In the genomic region with DNA sequence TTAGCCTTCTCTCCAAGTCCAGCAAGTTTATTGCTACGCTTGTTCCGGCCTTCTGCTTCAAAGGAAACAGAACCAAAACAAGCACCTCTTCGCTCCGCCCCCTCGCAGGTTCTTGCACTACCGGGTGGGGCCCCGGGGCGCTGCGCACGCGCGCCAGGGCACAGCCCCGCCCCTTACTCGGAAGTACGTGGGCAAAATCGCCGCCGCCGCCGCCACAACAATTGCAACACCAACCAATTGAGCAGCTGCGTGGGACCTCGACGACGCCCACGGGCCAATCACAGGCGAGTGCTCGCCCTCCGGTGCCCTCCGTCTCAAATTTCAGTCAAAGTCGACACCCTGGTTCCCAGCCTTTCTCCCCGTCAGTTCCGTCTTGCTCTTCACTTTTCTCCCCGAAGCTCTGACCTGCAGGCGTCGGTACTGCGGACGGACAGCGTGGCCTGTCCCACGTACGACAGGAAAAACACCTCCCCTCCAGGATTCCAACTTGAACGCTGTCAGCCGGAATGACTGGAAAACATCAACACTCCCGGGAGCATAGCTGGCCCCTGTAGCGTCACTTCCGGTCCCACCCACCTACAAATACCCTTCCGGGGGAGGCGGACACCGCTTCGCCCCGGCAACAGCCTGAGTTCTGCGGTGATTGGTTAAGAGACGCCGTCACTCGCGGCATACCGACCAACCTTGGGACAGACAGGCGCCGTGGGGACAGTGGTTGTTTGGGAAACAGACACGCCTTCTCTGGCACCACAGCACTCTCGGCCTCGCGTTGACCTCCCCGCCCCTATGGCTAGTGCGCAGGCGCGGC, we compare ENCODE assay signal across 1 cellular context.
TF ChIP-seq lines count a peak whose summit lies in the region.

No MANE protein-coding gene starts in this region.

TF ChIP-seq in K562, 482 proteins besides CTCF, POLR2A, EP300 and RAD21 (continued from another document and continues in another):
- TF ChIP-seq, protein P1, sequence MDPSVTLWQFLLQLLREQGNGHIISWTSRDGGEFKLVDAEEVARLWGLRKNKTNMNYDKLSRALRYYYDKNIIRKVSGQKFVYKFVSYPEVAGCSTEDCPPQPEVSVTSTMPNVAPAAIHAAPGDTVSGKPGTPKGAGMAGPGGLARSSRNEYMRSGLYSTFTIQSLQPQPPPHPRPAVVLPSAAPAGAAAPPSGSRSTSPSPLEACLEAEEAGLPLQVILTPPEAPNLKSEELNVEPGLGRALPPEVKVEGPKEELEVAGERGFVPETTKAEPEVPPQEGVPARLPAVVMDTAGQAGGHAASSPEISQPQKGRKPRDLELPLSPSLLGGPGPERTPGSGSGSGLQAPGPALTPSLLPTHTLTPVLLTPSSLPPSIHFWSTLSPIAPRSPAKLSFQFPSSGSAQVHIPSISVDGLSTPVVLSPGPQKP (CRISPR knock-in tag; IDR thresholded peaks at IDR 0.05) = no peak
- no peak for TF ChIP-seq RCOR1 (IDR thresholded peaks at IDR 0.05; ENCODE audit: borderline replicate concordance in 1 of 2, low read depth in 2 of 2, low read length in 2 of 2)
- TF ChIP-seq, protein P2, sequence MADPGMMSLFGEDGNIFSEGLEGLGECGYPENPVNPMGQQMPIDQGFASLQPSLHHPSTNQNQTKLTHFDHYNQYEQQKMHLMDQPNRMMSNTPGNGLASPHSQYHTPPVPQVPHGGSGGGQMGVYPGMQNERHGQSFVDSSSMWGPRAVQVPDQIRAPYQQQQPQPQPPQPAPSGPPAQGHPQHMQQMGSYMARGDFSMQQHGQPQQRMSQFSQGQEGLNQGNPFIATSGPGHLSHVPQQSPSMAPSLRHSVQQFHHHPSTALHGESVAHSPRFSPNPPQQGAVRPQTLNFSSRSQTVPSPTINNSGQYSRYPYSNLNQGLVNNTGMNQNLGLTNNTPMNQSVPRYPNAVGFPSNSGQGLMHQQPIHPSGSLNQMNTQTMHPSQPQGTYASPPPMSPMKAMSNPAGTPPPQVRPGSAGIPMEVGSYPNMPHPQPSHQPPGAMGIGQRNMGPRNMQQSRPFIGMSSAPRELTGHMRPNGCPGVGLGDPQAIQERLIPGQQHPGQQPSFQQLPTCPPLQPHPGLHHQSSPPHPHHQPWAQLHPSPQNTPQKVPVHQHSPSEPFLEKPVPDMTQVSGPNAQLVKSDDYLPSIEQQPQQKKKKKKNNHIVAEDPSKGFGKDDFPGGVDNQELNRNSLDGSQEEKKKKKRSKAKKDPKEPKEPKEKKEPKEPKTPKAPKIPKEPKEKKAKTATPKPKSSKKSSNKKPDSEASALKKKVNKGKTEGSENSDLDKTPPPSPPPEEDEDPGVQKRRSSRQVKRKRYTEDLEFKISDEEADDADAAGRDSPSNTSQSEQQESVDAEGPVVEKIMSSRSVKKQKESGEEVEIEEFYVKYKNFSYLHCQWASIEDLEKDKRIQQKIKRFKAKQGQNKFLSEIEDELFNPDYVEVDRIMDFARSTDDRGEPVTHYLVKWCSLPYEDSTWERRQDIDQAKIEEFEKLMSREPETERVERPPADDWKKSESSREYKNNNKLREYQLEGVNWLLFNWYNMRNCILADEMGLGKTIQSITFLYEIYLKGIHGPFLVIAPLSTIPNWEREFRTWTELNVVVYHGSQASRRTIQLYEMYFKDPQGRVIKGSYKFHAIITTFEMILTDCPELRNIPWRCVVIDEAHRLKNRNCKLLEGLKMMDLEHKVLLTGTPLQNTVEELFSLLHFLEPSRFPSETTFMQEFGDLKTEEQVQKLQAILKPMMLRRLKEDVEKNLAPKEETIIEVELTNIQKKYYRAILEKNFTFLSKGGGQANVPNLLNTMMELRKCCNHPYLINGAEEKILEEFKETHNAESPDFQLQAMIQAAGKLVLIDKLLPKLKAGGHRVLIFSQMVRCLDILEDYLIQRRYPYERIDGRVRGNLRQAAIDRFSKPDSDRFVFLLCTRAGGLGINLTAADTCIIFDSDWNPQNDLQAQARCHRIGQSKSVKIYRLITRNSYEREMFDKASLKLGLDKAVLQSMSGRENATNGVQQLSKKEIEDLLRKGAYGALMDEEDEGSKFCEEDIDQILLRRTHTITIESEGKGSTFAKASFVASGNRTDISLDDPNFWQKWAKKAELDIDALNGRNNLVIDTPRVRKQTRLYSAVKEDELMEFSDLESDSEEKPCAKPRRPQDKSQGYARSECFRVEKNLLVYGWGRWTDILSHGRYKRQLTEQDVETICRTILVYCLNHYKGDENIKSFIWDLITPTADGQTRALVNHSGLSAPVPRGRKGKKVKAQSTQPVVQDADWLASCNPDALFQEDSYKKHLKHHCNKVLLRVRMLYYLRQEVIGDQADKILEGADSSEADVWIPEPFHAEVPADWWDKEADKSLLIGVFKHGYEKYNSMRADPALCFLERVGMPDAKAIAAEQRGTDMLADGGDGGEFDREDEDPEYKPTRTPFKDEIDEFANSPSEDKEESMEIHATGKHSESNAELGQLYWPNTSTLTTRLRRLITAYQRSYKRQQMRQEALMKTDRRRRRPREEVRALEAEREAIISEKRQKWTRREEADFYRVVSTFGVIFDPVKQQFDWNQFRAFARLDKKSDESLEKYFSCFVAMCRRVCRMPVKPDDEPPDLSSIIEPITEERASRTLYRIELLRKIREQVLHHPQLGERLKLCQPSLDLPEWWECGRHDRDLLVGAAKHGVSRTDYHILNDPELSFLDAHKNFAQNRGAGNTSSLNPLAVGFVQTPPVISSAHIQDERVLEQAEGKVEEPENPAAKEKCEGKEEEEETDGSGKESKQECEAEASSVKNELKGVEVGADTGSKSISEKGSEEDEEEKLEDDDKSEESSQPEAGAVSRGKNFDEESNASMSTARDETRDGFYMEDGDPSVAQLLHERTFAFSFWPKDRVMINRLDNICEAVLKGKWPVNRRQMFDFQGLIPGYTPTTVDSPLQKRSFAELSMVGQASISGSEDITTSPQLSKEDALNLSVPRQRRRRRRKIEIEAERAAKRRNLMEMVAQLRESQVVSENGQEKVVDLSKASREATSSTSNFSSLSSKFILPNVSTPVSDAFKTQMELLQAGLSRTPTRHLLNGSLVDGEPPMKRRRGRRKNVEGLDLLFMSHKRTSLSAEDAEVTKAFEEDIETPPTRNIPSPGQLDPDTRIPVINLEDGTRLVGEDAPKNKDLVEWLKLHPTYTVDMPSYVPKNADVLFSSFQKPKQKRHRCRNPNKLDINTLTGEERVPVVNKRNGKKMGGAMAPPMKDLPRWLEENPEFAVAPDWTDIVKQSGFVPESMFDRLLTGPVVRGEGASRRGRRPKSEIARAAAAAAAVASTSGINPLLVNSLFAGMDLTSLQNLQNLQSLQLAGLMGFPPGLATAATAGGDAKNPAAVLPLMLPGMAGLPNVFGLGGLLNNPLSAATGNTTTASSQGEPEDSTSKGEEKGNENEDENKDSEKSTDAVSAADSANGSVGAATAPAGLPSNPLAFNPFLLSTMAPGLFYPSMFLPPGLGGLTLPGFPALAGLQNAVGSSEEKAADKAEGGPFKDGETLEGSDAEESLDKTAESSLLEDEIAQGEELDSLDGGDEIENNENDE (IDR thresholded peaks at IDR 0.05; ENCODE audit: low read depth, low read length) = no peak
- no peak for TF ChIP-seq MCM5 (IDR thresholded peaks at IDR 0.05; ENCODE audit: low read depth)
- TF ChIP-seq SMAD2 (IDR thresholded peaks at IDR 0.05; ENCODE audit: low read depth, low read length) = no peak
- TF ChIP-seq, protein P3, sequence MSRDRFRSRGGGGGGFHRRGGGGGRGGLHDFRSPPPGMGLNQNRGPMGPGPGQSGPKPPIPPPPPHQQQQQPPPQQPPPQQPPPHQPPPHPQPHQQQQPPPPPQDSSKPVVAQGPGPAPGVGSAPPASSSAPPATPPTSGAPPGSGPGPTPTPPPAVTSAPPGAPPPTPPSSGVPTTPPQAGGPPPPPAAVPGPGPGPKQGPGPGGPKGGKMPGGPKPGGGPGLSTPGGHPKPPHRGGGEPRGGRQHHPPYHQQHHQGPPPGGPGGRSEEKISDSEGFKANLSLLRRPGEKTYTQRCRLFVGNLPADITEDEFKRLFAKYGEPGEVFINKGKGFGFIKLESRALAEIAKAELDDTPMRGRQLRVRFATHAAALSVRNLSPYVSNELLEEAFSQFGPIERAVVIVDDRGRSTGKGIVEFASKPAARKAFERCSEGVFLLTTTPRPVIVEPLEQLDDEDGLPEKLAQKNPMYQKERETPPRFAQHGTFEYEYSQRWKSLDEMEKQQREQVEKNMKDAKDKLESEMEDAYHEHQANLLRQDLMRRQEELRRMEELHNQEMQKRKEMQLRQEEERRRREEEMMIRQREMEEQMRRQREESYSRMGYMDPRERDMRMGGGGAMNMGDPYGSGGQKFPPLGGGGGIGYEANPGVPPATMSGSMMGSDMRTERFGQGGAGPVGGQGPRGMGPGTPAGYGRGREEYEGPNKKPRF (IDR thresholded peaks at IDR 0.05; ENCODE audit: low read depth, low read length) = no peak
- TF ChIP-seq TRIM28 (IDR thresholded peaks at IDR 0.05) = peak; percentile 17; the same call in 1 of the 2 replicates
- TF ChIP-seq NFE2 (IDR thresholded peaks at IDR 0.05; ENCODE audit: low read depth) = no peak
- TF ChIP-seq, protein P4, sequence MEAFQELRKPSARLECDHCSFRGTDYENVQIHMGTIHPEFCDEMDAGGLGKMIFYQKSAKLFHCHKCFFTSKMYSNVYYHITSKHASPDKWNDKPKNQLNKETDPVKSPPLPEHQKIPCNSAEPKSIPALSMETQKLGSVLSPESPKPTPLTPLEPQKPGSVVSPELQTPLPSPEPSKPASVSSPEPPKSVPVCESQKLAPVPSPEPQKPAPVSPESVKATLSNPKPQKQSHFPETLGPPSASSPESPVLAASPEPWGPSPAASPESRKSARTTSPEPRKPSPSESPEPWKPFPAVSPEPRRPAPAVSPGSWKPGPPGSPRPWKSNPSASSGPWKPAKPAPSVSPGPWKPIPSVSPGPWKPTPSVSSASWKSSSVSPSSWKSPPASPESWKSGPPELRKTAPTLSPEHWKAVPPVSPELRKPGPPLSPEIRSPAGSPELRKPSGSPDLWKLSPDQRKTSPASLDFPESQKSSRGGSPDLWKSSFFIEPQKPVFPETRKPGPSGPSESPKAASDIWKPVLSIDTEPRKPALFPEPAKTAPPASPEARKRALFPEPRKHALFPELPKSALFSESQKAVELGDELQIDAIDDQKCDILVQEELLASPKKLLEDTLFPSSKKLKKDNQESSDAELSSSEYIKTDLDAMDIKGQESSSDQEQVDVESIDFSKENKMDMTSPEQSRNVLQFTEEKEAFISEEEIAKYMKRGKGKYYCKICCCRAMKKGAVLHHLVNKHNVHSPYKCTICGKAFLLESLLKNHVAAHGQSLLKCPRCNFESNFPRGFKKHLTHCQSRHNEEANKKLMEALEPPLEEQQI (IDR thresholded peaks at IDR 0.05) = no peak
- TF ChIP-seq, protein P5, sequence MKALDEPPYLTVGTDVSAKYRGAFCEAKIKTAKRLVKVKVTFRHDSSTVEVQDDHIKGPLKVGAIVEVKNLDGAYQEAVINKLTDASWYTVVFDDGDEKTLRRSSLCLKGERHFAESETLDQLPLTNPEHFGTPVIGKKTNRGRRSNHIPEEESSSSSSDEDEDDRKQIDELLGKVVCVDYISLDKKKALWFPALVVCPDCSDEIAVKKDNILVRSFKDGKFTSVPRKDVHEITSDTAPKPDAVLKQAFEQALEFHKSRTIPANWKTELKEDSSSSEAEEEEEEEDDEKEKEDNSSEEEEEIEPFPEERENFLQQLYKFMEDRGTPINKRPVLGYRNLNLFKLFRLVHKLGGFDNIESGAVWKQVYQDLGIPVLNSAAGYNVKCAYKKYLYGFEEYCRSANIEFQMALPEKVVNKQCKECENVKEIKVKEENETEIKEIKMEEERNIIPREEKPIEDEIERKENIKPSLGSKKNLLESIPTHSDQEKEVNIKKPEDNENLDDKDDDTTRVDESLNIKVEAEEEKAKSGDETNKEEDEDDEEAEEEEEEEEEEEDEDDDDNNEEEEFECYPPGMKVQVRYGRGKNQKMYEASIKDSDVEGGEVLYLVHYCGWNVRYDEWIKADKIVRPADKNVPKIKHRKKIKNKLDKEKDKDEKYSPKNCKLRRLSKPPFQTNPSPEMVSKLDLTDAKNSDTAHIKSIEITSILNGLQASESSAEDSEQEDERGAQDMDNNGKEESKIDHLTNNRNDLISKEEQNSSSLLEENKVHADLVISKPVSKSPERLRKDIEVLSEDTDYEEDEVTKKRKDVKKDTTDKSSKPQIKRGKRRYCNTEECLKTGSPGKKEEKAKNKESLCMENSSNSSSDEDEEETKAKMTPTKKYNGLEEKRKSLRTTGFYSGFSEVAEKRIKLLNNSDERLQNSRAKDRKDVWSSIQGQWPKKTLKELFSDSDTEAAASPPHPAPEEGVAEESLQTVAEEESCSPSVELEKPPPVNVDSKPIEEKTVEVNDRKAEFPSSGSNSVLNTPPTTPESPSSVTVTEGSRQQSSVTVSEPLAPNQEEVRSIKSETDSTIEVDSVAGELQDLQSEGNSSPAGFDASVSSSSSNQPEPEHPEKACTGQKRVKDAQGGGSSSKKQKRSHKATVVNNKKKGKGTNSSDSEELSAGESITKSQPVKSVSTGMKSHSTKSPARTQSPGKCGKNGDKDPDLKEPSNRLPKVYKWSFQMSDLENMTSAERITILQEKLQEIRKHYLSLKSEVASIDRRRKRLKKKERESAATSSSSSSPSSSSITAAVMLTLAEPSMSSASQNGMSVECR (CRISPR knock-in tag; IDR thresholded peaks at IDR 0.05) = no peak
- no peak for TF ChIP-seq TEAD2 (tag; IDR thresholded peaks at IDR 0.05)
- TF ChIP-seq TAL1 (IDR thresholded peaks at IDR 0.05) = no peak
- TF ChIP-seq, protein P6, sequence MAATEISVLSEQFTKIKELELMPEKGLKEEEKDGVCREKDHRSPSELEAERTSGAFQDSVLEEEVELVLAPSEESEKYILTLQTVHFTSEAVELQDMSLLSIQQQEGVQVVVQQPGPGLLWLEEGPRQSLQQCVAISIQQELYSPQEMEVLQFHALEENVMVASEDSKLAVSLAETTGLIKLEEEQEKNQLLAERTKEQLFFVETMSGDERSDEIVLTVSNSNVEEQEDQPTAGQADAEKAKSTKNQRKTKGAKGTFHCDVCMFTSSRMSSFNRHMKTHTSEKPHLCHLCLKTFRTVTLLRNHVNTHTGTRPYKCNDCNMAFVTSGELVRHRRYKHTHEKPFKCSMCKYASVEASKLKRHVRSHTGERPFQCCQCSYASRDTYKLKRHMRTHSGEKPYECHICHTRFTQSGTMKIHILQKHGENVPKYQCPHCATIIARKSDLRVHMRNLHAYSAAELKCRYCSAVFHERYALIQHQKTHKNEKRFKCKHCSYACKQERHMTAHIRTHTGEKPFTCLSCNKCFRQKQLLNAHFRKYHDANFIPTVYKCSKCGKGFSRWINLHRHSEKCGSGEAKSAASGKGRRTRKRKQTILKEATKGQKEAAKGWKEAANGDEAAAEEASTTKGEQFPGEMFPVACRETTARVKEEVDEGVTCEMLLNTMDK (IDR thresholded peaks at IDR 0.05; ENCODE audit: borderline replicate concordance, insufficient read depth, low read depth, low read length, poor library complexity, severe bottlenecking) = no peak
- TF ChIP-seq FOXA3 (CRISPR knock-in tag; conservative IDR thresholded peaks at IDR 0.05 in 1 of 2, IDR thresholded peaks at IDR 0.05 in 1 of 2) = no peak
- TF ChIP-seq, protein P7, sequence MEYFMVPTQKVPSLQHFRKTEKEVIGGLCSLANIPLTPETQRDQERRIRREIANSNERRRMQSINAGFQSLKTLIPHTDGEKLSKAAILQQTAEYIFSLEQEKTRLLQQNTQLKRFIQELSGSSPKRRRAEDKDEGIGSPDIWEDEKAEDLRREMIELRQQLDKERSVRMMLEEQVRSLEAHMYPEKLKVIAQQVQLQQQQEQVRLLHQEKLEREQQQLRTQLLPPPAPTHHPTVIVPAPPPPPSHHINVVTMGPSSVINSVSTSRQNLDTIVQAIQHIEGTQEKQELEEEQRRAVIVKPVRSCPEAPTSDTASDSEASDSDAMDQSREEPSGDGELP (CRISPR knock-in tag; IDR thresholded peaks at IDR 0.05; ENCODE audit: borderline replicate concordance) = peak; percentile 78
- TF ChIP-seq CEBPG (CRISPR knock-in tag; IDR thresholded peaks at IDR 0.05) = peak; percentile 86
- TF ChIP-seq CEBPG (tag; conservative IDR thresholded peaks at IDR 0.05 in 1 of 2, IDR thresholded peaks at IDR 0.05 in 1 of 2) = peak; percentile 65 to 84
- no peak for TF ChIP-seq TAF9B (IDR thresholded peaks at IDR 0.05; ENCODE audit: partially characterized antibody)
- TF ChIP-seq DPF2 (IDR thresholded peaks at IDR 0.05) = 0 out of 2 replicates have a peak, but pooled peaks have one; percentile 32
- no peak for TF ChIP-seq SAFB (IDR thresholded peaks at IDR 0.05; ENCODE audit: borderline replicate concordance, low read depth, low read length)
- TF ChIP-seq ZSCAN32 (CRISPR knock-in tag; IDR thresholded peaks at IDR 0.05) = no peak
- no peak for TF ChIP-seq STAG1 (CRISPR knock-in tag; IDR thresholded peaks at IDR 0.05; ENCODE audit: borderline replicate concordance)
